Comparison of ENCODE assay signal across 2 cellular contexts in the genomic region with DNA sequence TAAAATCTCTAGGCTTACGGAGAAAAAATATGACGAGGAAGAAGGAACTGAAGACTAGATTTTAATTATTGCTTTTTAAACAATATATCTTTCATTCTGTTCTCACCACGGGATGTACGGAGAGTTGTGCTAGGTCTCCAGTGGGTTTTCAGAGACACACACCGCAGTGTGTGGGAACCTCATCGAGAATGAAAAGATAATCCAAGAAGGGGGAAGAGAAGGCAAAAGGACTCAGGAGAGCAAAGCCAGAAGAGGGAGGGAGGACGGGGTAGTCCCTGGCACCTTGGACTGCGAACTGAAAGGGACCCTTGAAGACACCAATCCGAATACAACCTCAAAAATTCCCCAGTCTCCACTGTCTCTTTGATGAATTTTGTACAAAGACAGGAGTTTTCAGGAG.
TF ChIP-seq lines count a peak whose summit lies in the region.

No MANE protein-coding gene starts in this region.

TF ChIP-seq in SK-N-SH, 30 proteins besides CTCF, POLR2A, EP300 and RAD21 (continued from another document):
- TF ChIP-seq, protein P1, sequence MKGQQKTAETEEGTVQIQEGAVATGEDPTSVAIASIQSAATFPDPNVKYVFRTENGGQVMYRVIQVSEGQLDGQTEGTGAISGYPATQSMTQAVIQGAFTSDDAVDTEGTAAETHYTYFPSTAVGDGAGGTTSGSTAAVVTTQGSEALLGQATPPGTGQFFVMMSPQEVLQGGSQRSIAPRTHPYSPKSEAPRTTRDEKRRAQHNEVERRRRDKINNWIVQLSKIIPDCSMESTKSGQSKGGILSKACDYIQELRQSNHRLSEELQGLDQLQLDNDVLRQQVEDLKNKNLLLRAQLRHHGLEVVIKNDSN (IDR thresholded peaks at IDR 0.05; ENCODE audit: borderline replicate concordance, low read depth) = no peak
- TF ChIP-seq RXRA (IDR thresholded peaks at IDR 0.05; ENCODE audit: borderline replicate concordance, low read depth) (no peak), NRF1 (IDR thresholded peaks at IDR 0.05; ENCODE audit: low read depth, low read length) (no peak), GATA2 (CRISPR knock-in tag; IDR thresholded peaks at IDR 0.05) (no peak), MXI1 (IDR thresholded peaks at IDR 0.05; ENCODE audit: low read depth, low read length) (no peak), FOXJ3 (CRISPR knock-in tag; IDR thresholded peaks at IDR 0.05) (no peak)
- TF ChIP-seq, protein P2, sequence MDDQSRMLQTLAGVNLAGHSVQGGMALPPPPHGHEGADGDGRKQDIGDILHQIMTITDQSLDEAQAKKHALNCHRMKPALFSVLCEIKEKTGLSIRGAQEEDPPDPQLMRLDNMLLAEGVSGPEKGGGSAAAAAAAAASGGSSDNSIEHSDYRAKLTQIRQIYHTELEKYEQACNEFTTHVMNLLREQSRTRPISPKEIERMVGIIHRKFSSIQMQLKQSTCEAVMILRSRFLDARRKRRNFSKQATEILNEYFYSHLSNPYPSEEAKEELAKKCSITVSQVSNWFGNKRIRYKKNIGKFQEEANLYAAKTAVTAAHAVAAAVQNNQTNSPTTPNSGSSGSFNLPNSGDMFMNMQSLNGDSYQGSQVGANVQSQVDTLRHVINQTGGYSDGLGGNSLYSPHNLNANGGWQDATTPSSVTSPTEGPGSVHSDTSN (IDR thresholded peaks at IDR 0.05) = no peak
- TF ChIP-seq, protein P3, sequence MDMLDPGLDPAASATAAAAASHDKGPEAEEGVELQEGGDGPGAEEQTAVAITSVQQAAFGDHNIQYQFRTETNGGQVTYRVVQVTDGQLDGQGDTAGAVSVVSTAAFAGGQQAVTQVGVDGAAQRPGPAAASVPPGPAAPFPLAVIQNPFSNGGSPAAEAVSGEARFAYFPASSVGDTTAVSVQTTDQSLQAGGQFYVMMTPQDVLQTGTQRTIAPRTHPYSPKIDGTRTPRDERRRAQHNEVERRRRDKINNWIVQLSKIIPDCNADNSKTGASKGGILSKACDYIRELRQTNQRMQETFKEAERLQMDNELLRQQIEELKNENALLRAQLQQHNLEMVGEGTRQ (IDR thresholded peaks at IDR 0.05; ENCODE audit: borderline replicate concordance, low read depth, low read length) = no peak
- TF ChIP-seq, protein P4, sequence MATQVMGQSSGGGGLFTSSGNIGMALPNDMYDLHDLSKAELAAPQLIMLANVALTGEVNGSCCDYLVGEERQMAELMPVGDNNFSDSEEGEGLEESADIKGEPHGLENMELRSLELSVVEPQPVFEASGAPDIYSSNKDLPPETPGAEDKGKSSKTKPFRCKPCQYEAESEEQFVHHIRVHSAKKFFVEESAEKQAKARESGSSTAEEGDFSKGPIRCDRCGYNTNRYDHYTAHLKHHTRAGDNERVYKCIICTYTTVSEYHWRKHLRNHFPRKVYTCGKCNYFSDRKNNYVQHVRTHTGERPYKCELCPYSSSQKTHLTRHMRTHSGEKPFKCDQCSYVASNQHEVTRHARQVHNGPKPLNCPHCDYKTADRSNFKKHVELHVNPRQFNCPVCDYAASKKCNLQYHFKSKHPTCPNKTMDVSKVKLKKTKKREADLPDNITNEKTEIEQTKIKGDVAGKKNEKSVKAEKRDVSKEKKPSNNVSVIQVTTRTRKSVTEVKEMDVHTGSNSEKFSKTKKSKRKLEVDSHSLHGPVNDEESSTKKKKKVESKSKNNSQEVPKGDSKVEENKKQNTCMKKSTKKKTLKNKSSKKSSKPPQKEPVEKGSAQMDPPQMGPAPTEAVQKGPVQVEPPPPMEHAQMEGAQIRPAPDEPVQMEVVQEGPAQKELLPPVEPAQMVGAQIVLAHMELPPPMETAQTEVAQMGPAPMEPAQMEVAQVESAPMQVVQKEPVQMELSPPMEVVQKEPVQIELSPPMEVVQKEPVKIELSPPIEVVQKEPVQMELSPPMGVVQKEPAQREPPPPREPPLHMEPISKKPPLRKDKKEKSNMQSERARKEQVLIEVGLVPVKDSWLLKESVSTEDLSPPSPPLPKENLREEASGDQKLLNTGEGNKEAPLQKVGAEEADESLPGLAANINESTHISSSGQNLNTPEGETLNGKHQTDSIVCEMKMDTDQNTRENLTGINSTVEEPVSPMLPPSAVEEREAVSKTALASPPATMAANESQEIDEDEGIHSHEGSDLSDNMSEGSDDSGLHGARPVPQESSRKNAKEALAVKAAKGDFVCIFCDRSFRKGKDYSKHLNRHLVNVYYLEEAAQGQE (IDR thresholded peaks at IDR 0.05; ENCODE audit: low read depth, low read length) = no peak

TF ChIP-seq in SK-N-SH treated with all-trans-retinoic acid at 6 μM for 48 hours, 23 proteins besides CTCF, POLR2A, EP300 and RAD21 (continued from another document):
- TF ChIP-seq ZNF70 (CRISPR knock-in tag; IDR thresholded peaks at IDR 0.05) (no peak), ESRRG (CRISPR knock-in tag; IDR thresholded peaks at IDR 0.05) (no peak)
